Comparison of ENCODE assay signal across 8 cellular contexts in the genomic region with DNA sequence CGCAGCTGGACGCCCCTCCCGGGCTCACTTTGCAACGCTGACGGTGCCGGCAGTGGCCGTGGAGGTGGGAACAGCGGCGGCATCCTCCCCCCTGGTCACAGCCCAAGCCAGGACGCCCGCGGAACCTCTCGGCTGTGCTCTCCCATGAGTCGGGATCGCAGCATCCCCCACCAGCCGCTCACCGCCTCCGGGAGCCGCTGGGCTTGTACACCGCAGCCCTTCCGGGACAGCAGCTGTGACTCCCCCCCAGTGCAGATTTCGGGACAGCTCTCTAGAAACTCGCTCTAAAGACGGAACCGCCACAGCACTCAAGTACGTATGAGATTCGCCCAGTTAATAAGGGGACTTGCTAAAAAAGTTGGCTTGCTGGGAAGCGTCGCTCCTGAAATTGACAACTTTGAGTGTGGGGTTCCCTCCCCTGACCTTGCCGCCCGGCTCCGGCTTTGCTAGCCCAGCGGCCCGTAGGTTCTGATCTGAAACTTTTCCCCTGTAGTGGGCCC. TPM values are rescaled to one million over a fixed set of nuclear protein-coding genes. Genes with fewer than 3 reads are reported as not detected.
A peak's percentile ranks its signal among the peaks of the same experiment; 100 is the strongest.
DNase-seq lines count a peak whose midpoint lies in the region; ATAC-seq and TF ChIP-seq lines count a peak whose summit lies in the region.

No MANE protein-coding gene starts in this region.

- peak overlapping the region; percentile 84 for H2AFZ ChIP-seq in SK-N-SH (ENCODE audit: low read depth)

- peaks cover 15% of the 10 kb centered on the region for H3K27me3 Mint-ChIP-seq in osteocyte (ENCODE audit: unreplicated experiment)

- H3K4me1 ChIP-seq in SK-N-SH (ENCODE audit: control insufficient read depth in 1 of 2, insufficient read depth in 2 of 2, low read depth in 1 of 2, low read length in 1 of 2) = peaks cover 12 to 18% of the 10 kb centered on the region in 2 experiments; a peak in 3 of 4 replicates

- ATAC-seq in GM21381 (IDR thresholded peaks at IDR 0.05; ENCODE audit: unreplicated experiment) = no peak
- no peak for ATAC-seq in GM19397 (IDR thresholded peaks at IDR 0.05; ENCODE audit: unreplicated experiment)

- no peak for TF ChIP-seq RAD21 in SK-N-SH (IDR thresholded peaks at IDR 0.05; ENCODE audit: low read length)

- H3K9me2 ChIP-seq in SK-N-SH = no peaks in the 10 kb centered on the region

- H3K79me2 ChIP-seq in SK-N-SH (ENCODE audit: insufficient read depth) = peaks cover 15% of the 10 kb centered on the region

- no peaks in the 10 kb centered on the region for H3K36me3 ChIP-seq in SK-N-SH (replicated peaks in 1 of 2; ENCODE audit: control insufficient read depth in 1 of 2, insufficient read depth in 2 of 2, low read length in 1 of 2)

- TF ChIP-seq CTCF in SK-N-SH (IDR thresholded peaks at IDR 0.05) = no peak
- TF ChIP-seq CTCF in fibroblast of mammary gland (conservative IDR thresholded peaks at IDR 0.05; ENCODE audit: control insufficient read depth, insufficient read depth, low read depth, low read length) = no peak
- no peak for TF ChIP-seq CTCF in osteocyte (IDR thresholded peaks at IDR 0.05)

- H3K27me3 ChIP-seq in SK-N-SH (ENCODE audit: insufficient read depth) = no peaks in the 10 kb centered on the region

- peak overlapping the region; percentile 95 for H3K27ac Mint-ChIP-seq in osteocyte (ENCODE audit: unreplicated experiment)

- no peak for TF ChIP-seq EP300 in SK-N-SH (IDR thresholded peaks at IDR 0.05; ENCODE audit: borderline replicate concordance in 1 of 2, low read depth in 1 of 2, low read length in 1 of 2)

- H3K9me3 ChIP-seq in SK-N-SH = no peaks in the 10 kb centered on the region

- no peaks in the 10 kb centered on the region for H3K9me3 Mint-ChIP-seq in osteocyte (ENCODE audit: unreplicated experiment)

- WGBS in SK-N-SH (ENCODE audit: low lambda C conversion rate) = 3% methylated on average over 22 of the region's 34 CpGs

- H3F3A ChIP-seq in SK-N-SH (replicated peaks; ENCODE audit: insufficient read depth) = peaks cover 31% of the 10 kb centered on the region

- peak overlapping the region; percentile 88 for H3K9ac ChIP-seq in SK-N-SH

- H3K36me3 Mint-ChIP-seq in osteocyte (ENCODE audit: unreplicated experiment) = no peaks in the 10 kb centered on the region

- H4K20me1 ChIP-seq in SK-N-SH (ENCODE audit: insufficient read depth) = no peaks in the 10 kb centered on the region; the same call in 1 of the 2 replicates

- DNase-seq in activated CD8-positive, alpha-beta memory T cell treated with anti-CD3 and anti-CD28 coated beads for 24 hours = peak; percentile 75
- DNase-seq in activated CD8-positive, alpha-beta memory T cell treated with anti-CD3 and anti-CD28 coated beads, Interleukin-2, amount 50 U/mL, for 48 hours = no peak
- DNase-seq in SK-N-SH (no peak), fibroblast of mammary gland (ENCODE audit: low read depth) (no peak), osteocyte (ENCODE audit: extremely low spot score, unreplicated experiment) (no peak), DMS114 treated with DMSO at 0.1 percent for 48 hours (lab: John Stamatoyannopoulos, UW; ENCODE audit: unreplicated experiment) (no peak)

- peak overlapping the region; percentile 91 to 97 for H3K4me3 ChIP-seq in SK-N-SH (ENCODE audit: low read depth in 2 of 2, low read length in 1 of 2)
- H3K4me3 ChIP-seq in fibroblast of mammary gland (ENCODE audit: control insufficient read depth, low read depth, low read length) = peak overlapping the region; percentile 81

- H3K27ac ChIP-seq in SK-N-SH (ENCODE audit: low read depth in 2 of 2, low read length in 1 of 2) = peak overlapping the region; percentile 84 to 95

- peak overlapping the region; percentile 95 for H3K4me2 ChIP-seq in SK-N-SH

- peak overlapping the region; percentile 95 for H3K4me3 Mint-ChIP-seq in osteocyte (ENCODE audit: unreplicated experiment)

- peaks cover 48% of the 10 kb centered on the region for H3K4me1 Mint-ChIP-seq in osteocyte (ENCODE audit: unreplicated experiment)

- CTCF ChIA-PET in SK-N-SH (lab: Yijun Ruan, JAX) = interaction anchor here (0.6 to 1.5 kb wide), 9 partner anchors 9 to 658 kb away, joined by 3 to 4 read pairs (median 3); no protein-coding TSS in a partner anchor

- POLR2A ChIA-PET in SK-N-SH (lab: Yijun Ruan, JAX) = interaction anchor here (0.5 to 2.6 kb wide), 8 partner anchors 84 to 684 kb away, joined by 3 to 13 read pairs (median 4); a partner anchor contains a TSS

TF ChIP-seq in SK-N-SH, 30 proteins besides CTCF, POLR2A, EP300 and RAD21:
- TF ChIP-seq FOSL2 (IDR thresholded peaks at IDR 0.05; ENCODE audit: borderline replicate concordance, low read depth) = no peak
- TF ChIP-seq, protein P1, sequence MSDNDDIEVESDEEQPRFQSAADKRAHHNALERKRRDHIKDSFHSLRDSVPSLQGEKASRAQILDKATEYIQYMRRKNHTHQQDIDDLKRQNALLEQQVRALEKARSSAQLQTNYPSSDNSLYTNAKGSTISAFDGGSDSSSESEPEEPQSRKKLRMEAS (IDR thresholded peaks at IDR 0.05; ENCODE audit: low read depth) = no peak
- TF ChIP-seq GABPA (IDR thresholded peaks at IDR 0.05; ENCODE audit: low read depth) = no peak
- no peak for TF ChIP-seq TEAD4 (IDR thresholded peaks at IDR 0.05; ENCODE audit: borderline replicate concordance, insufficient read depth)
- TF ChIP-seq SIN3A (IDR thresholded peaks at IDR 0.05; ENCODE audit: borderline replicate concordance, low read depth, low read length) = no peak
- no peak for TF ChIP-seq RXRA (IDR thresholded peaks at IDR 0.05; ENCODE audit: borderline replicate concordance, low read depth)
- no peak for TF ChIP-seq YY1 (IDR thresholded peaks at IDR 0.05; ENCODE audit: low read depth)
- TF ChIP-seq NRF1 (IDR thresholded peaks at IDR 0.05; ENCODE audit: low read depth, low read length) = no peak
- TF ChIP-seq MXI1 (IDR thresholded peaks at IDR 0.05; ENCODE audit: low read depth, low read length) = no peak; the same call in 1 of the 2 replicates
- no peak for TF ChIP-seq TCF12 (IDR thresholded peaks at IDR 0.05)
- TF ChIP-seq CHD2 (IDR thresholded peaks at IDR 0.05; ENCODE audit: low read length, partially characterized antibody) = no peak
- TF ChIP-seq GATA2 (CRISPR knock-in tag; IDR thresholded peaks at IDR 0.05) = no peak

RNA-seq across cellular contexts. Expression of a gene that starts 0.5 kb away (rescaled TPM):
- 1.3 and 2.1 TPM in 2 replicates for polyA plus RNA-seq in SK-N-SH (2012; rRNA removed)
- polyA plus RNA-seq in SK-N-SH (2012; cell fraction: cytosol; rRNA removed) = 0.67 and 1.8 TPM in 2 replicates
- polyA plus RNA-seq in SK-N-SH (2012; cell fraction: nucleus; rRNA removed) = 4.7 and 10.7 TPM in 2 replicates
- total RNA-seq in osteocyte = 2.4 and 3.2 TPM in 2 replicates
